ENCODE assay signal across 9 cellular contexts in genomic region chr5:138641547-138642298, GRCh38.
DNase-seq lines count a peak whose midpoint lies in the region; ATAC-seq and TF ChIP-seq lines count a peak whose summit lies in the region.
"Had no signal": no experiment of that assay in that cellular context is flagged by ENCODE, and none has a peak within 500 bp of the region (broad histone marks: within the 10 kb centered on the region; RNA-seq: fewer than 3 reads in every experiment).

No MANE protein-coding gene starts in this region.

- POLR2A ChIA-PET in activated CD4-positive, alpha-beta memory T cell treated with anti-CD3 and anti-CD28 coated beads for 36 hours (lab: Charles Lee): no interaction called here

- ATAC-seq in memory B cell (ENCODE audit: low read depth) (peak; percentile 69), GM21786 (IDR thresholded peaks at IDR 0.05; ENCODE audit: unreplicated experiment) (no peak)

- DNase-seq in NCI-H526 (lab: John Stamatoyannopoulos, UW) (peak; percentile 27 to 93), memory B cell (ENCODE audit: low spot score in 2 of 2) (peak; percentile 55 to 58)
- DNase-seq in activated CD4-positive, alpha-beta memory T cell treated with anti-CD3 and anti-CD28 coated beads for 36 hours: peak; percentile 86
- DNase-seq in effector memory CD4-positive, alpha-beta T cell: peak; percentile 34 to 60 (median 48)
- DNase-seq in stimulated activated CD8-positive, alpha-beta memory T cell treated with anti-CD3 and anti-CD28 coated beads, Interleukin-15, amount 100 ng/mL, for 48 hours (ENCODE audit: low read depth in 2 of 2): peak; percentile 53 to 62

- CTCF ChIA-PET in activated CD4-positive, alpha-beta memory T cell treated with anti-CD3 and anti-CD28 coated beads for 36 hours (lab: Charles Lee): interaction anchor here (0.8 to 2.3 kb wide), 10 partner anchors 8 to 620 kb away, joined by 3 to 7 read pairs (median 5); no protein-coding TSS in a partner anchor

- H3K4me3 ChIP-seq in effector memory CD4-positive, alpha-beta T cell (ENCODE audit: insufficient read depth, low read depth, low read length, poor library complexity, severe bottlenecking): no peak overlapping the region
- H3K4me3 ChIP-seq: skin epidermis had no signal

- H3K4me1 Mint-ChIP-seq in activated CD4-positive, alpha-beta memory T cell treated with anti-CD3 and anti-CD28 coated beads for 36 hours (ENCODE audit: low read depth): peaks cover 4% of the 10 kb centered on the region
- no peaks in the 10 kb centered on the region for H3K4me1 Mint-ChIP-seq in memory B cell

- no peaks in the 10 kb centered on the region for H3K9me3 Mint-ChIP-seq in activated CD4-positive, alpha-beta memory T cell treated with anti-CD3 and anti-CD28 coated beads for 36 hours
- no peaks in the 10 kb centered on the region for H3K9me3 Mint-ChIP-seq in memory B cell

- H3K4me1 ChIP-seq in effector memory CD4-positive, alpha-beta T cell (ENCODE audit: control insufficient read depth, insufficient read depth, low read length, poor library complexity, severe bottlenecking): no peaks in the 10 kb centered on the region

- no peak overlapping the region for H3K4me3 Mint-ChIP-seq in activated CD4-positive, alpha-beta memory T cell treated with anti-CD3 and anti-CD28 coated beads for 36 hours
- H3K4me3 Mint-ChIP-seq in memory B cell: no peak overlapping the region

- H3K27me3 Mint-ChIP-seq in activated CD4-positive, alpha-beta memory T cell treated with anti-CD3 and anti-CD28 coated beads for 36 hours: peaks cover 66% of the 10 kb centered on the region
- H3K27me3 Mint-ChIP-seq in memory B cell: peaks cover 13% of the 10 kb centered on the region

- H3K27ac Mint-ChIP-seq in activated CD4-positive, alpha-beta memory T cell treated with anti-CD3 and anti-CD28 coated beads for 36 hours: no peak overlapping the region
- H3K27ac Mint-ChIP-seq in memory B cell: no peak overlapping the region

- intact Hi-C loops in activated CD4-positive, alpha-beta memory T cell treated with anti-CD3 and anti-CD28 coated beads for 36 hours (cut with micrococcal nuclease): loop anchor here (1.0 kb wide), 1 partner anchor 621 kb away; no protein-coding TSS in a partner anchor

- H3K36me3 Mint-ChIP-seq in activated CD4-positive, alpha-beta memory T cell treated with anti-CD3 and anti-CD28 coated beads for 36 hours: no peaks in the 10 kb centered on the region
- no peaks in the 10 kb centered on the region for H3K36me3 Mint-ChIP-seq in memory B cell

- H3K27me3 ChIP-seq in effector memory CD4-positive, alpha-beta T cell (replicated peaks; ENCODE audit: control insufficient read depth, insufficient read depth, low read length, poor library complexity, severe bottlenecking): peaks cover 22% of the 10 kb centered on the region

- no peaks in the 10 kb centered on the region for H3K36me3 ChIP-seq in effector memory CD4-positive, alpha-beta T cell (ENCODE audit: control insufficient read depth, insufficient read depth, low read length)

- no peaks in the 10 kb centered on the region for H3K9me3 ChIP-seq in effector memory CD4-positive, alpha-beta T cell (ENCODE audit: control insufficient read depth, low read length)

- TF ChIP-seq CTCF in 22Rv1 (IDR thresholded peaks at IDR 0.05): peak; percentile 96
- peak; percentile 76 for TF ChIP-seq CTCF in GM12874 (IDR thresholded peaks at IDR 0.05; ENCODE audit: insufficient read depth, low read depth, low read length)

- no peak overlapping the region for H3K27ac ChIP-seq in 22Rv1
- no peak overlapping the region for H3K27ac ChIP-seq in effector memory CD4-positive, alpha-beta T cell (ENCODE audit: insufficient read depth, low read length, poor library complexity, severe bottlenecking)
